In genomic region chr3:38630591-38630990, GRCh38 we compare ENCODE assay signal across 17 cellular contexts. TPM values are rescaled to one million over a fixed set of nuclear protein-coding genes. Genes with fewer than 3 reads are reported as not detected.
DNase-seq lines count a peak whose midpoint lies in the region; FAIRE-seq and TF ChIP-seq lines count a peak whose summit lies in the region.
"Had no signal": no experiment of that assay in that cellular context is flagged by ENCODE, and none has a peak within 500 bp of the region (broad histone marks: within the 10 kb centered on the region; RNA-seq: fewer than 3 reads in every experiment).

No MANE protein-coding gene starts in this region.

- no peak overlapping the region for H4K8ac ChIP-seq in H1 (ENCODE audit: extremely low read depth, insufficient read depth, low read length)

- WGBS in H1 (ENCODE audit: extremely low coverage in 1 of 2, insufficient coverage in 1 of 2, insufficient read length in 1 of 2, insufficient replicate concordance in 2 of 2, low coverage in 1 of 2, low lambda C conversion rate in 2 of 2, missing lambda C conversion rate in 1 of 2), 2 experiments = 71% methylated on average over 5 of the region's 5 CpGs; no CpG with 5 or more reads in 1 of the 2 experiments

- H3K9ac ChIP-seq in H1 (replicated peaks in 1 of 4; ENCODE audit: extremely low read depth in 1 of 4, low read depth in 3 of 4, low read length in 3 of 4) (no peak overlapping the region; a peak in 1 of 7 replicates), neural progenitor cell (no peak overlapping the region)

- H3K27ac ChIP-seq in left ventricle myocardium inferior (replicated peaks) (peak overlapping the region; percentile 33), H1 (ENCODE audit: low read depth, low read length) (no peak overlapping the region), neural progenitor cell (no peak overlapping the region)

- H2BK20ac ChIP-seq in H1 (ENCODE audit: low read length) = no peak overlapping the region

- no peak for TF ChIP-seq EP300 in H1 (IDR thresholded peaks at IDR 0.05; ENCODE audit: borderline replicate concordance in 1 of 2, low read depth in 2 of 2, low read length in 2 of 2)

- no peak overlapping the region for H2AFZ ChIP-seq in H1 (ENCODE audit: low read length)
- no peak overlapping the region for H2AFZ ChIP-seq in neural progenitor cell (replicated peaks)

- no peak overlapping the region for H3K23ac ChIP-seq in H1 (ENCODE audit: insufficient read length)

- H3K9me3 Mint-ChIP-seq in neural progenitor cell = peaks cover 4% of the 10 kb centered on the region
- peaks cover 1% of the 10 kb centered on the region for H3K9me3 Mint-ChIP-seq in glutamatergic neuron (ENCODE audit: unreplicated experiment)
- H3K9me3 Mint-ChIP-seq: CD4-positive, alpha-beta T cell had no signal

- intact Hi-C loops in left ventricle myocardium inferior (cut with micrococcal nuclease) = no loop called here
- intact Hi-C loops in cardiac septum (cut with DNase I) = no loop called here

- no peak overlapping the region for H4K91ac ChIP-seq in H1 (replicated peaks; ENCODE audit: insufficient read length, low read length)

- peaks cover 36% of the 10 kb centered on the region for H3K27me3 Mint-ChIP-seq in neural progenitor cell (ENCODE audit: insufficient read depth, low read depth)
- H3K27me3 Mint-ChIP-seq in glutamatergic neuron (ENCODE audit: unreplicated experiment) = peaks cover 6% of the 10 kb centered on the region

- no peaks in the 10 kb centered on the region for H3F3A ChIP-seq in neural progenitor cell (ENCODE audit: low read depth)

- no peak overlapping the region for H3K4ac ChIP-seq in H1 (replicated peaks; ENCODE audit: insufficient read length, low read depth, low read length)

- H3K9me3 ChIP-seq in left ventricle myocardium inferior (replicated peaks) (no peaks in the 10 kb centered on the region), H1 (ENCODE audit: insufficient read depth in 2 of 2, low read depth in 1 of 2, low read length in 1 of 2) (no peaks in the 10 kb centered on the region), neural progenitor cell (ENCODE audit: low read depth) (no peaks in the 10 kb centered on the region)

- H3K4me2 ChIP-seq in H1 (ENCODE audit: insufficient read depth in 1 of 2, low read depth in 2 of 2, low read length in 2 of 2) (0 out of 4 replicates have a peak overlapping the region, but pooled peaks of 1 of the 2 experiments have one; percentile 9), neural progenitor cell (peak overlapping the region; percentile 62)

- H3K4me1 Mint-ChIP-seq in neural progenitor cell (peaks cover 5% of the 10 kb centered on the region), glutamatergic neuron (ENCODE audit: low read depth, unreplicated experiment) (peaks cover 5% of the 10 kb centered on the region)

- no peak overlapping the region for H2BK12ac ChIP-seq in H1 (ENCODE audit: low read depth, low read length)

- no peak overlapping the region for H3K56ac ChIP-seq in H1 (replicated peaks; ENCODE audit: insufficient read length, low read depth, low read length)

- H3K4me1 ChIP-seq in left ventricle myocardium inferior = peaks cover 53% of the 10 kb centered on the region
- peaks cover 0 to 11% (median 4%) of the 10 kb centered on the region in 4 experiments; a peak in 6 of 7 replicates for H3K4me1 ChIP-seq in H1 (replicated peaks in 1 of 4; ENCODE audit: control insufficient read depth in 3 of 4, insufficient read depth in 4 of 4, low read length in 3 of 4)
- peaks cover 11% of the 10 kb centered on the region for H3K4me1 ChIP-seq in neural progenitor cell

- no peak overlapping the region for H4K5ac ChIP-seq in H1 (ENCODE audit: insufficient read length, low read depth, low read length)

- H3K23me2 ChIP-seq in H1 (ENCODE audit: low read depth, low read length) = no peaks in the 10 kb centered on the region

- DNase-seq in left ventricle myocardium inferior = no peak
- DNase-seq in cardiac septum (ENCODE audit: low spot score) = no peak
- DNase-seq in H7 = peak; percentile 67
- no peak for DNase-seq in H1 (ENCODE audit: low read depth in 1 of 2, low spot score in 2 of 2)
- DNase-seq in neural progenitor cell (ENCODE audit: low spot score) = no peak
- no peak for DNase-seq in NCI-H128 (lab: John Stamatoyannopoulos, UW; ENCODE audit: unreplicated experiment)
- no peak for DNase-seq in medulla oblongata (ENCODE audit: extremely low spot score)
- no peak for DNase-seq in glutamatergic neuron
- DNase-seq: 8988T; AML-193; C1 segment of cervical spinal cord; CD4-positive, alpha-beta T cell; DMS79; IMR-90 had no signal

- H3K79me2 ChIP-seq in H1 (ENCODE audit: control insufficient read depth in 1 of 2, insufficient read depth in 2 of 2, low read length in 2 of 2) (no peaks in the 10 kb centered on the region), neural progenitor cell (ENCODE audit: low read depth) (no peaks in the 10 kb centered on the region)

- no peaks in the 10 kb centered on the region for H3K79me1 ChIP-seq in H1 (ENCODE audit: low read depth, low read length)

- no peak for TF ChIP-seq POLR2A in H1 (IDR thresholded peaks at IDR 0.05; ENCODE audit: control extremely low read depth in 1 of 2, low read depth in 2 of 2, low read length in 2 of 2)

- no peaks in the 10 kb centered on the region for H3K27me3 ChIP-seq in left ventricle myocardium inferior (ENCODE audit: low read depth)
- no peaks in the 10 kb centered on the region for H3K27me3 ChIP-seq in H7 (ENCODE audit: control insufficient read depth, insufficient read depth, low read length)
- H3K27me3 ChIP-seq in H1 (replicated peaks in 1 of 4; ENCODE audit: control insufficient read depth in 3 of 4, extremely low read depth in 1 of 4, insufficient read depth in 3 of 4, low read length in 3 of 4) = no peaks in the 10 kb centered on the region
- H3K27me3 ChIP-seq in neural progenitor cell = no peaks in the 10 kb centered on the region

- H3K4me3 Mint-ChIP-seq in neural progenitor cell (no peak overlapping the region), glutamatergic neuron (ENCODE audit: unreplicated experiment) (no peak overlapping the region)
- H3K4me3 Mint-ChIP-seq: CD4-positive, alpha-beta T cell had no signal

- H4K20me1 ChIP-seq in H1 (replicated peaks in 1 of 2; ENCODE audit: control insufficient read depth in 1 of 2, insufficient read depth in 2 of 2, low read length in 2 of 2) (peaks cover 0 to 3% of the 10 kb centered on the region in 2 experiments), neural progenitor cell (ENCODE audit: low read depth) (peaks cover 8% of the 10 kb centered on the region)

- peak overlapping the region; percentile 40; the same call in 1 of the 2 replicates for H2BK15ac ChIP-seq in H1 (ENCODE audit: low read length)

- no peak for FAIRE-seq in H1 (lab: Jason Lieb, UNC)
- FAIRE-seq: G401.6, GM12892 had no signal

- H3K14ac ChIP-seq in H1 (ENCODE audit: insufficient read length) = no peak overlapping the region

- H2AK5ac ChIP-seq in H1 (ENCODE audit: low read depth, low read length) = no peak overlapping the region

- H3K18ac ChIP-seq in H1 (ENCODE audit: extremely low read depth, low read length) = peak overlapping the region; percentile 13; the same call in 1 of the 2 replicates

- no peak overlapping the region; the same call in 1 of the 2 replicates for H2BK5ac ChIP-seq in H1 (ENCODE audit: low read depth, low read length)

- TF ChIP-seq CTCF in left ventricle myocardium inferior (IDR thresholded peaks at IDR 0.05; ENCODE audit: borderline replicate concordance) (no peak), H1 (IDR thresholded peaks at IDR 0.05; ENCODE audit: control extremely low read depth in 1 of 3, insufficient read depth in 1 of 3, low read depth in 1 of 3, low read length in 3 of 3) (no peak), neural progenitor cell (IDR thresholded peaks at IDR 0.05) (no peak), glutamatergic neuron (IDR thresholded peaks at IDR 0.05; ENCODE audit: partially characterized antibody, unreplicated experiment) (no peak)

- H3K36me3 ChIP-seq in left ventricle myocardium inferior (peaks cover 42% of the 10 kb centered on the region), H7 (replicated peaks; ENCODE audit: control insufficient read depth, insufficient read depth, low read length) (no peaks in the 10 kb centered on the region; the same call in 1 of the 2 replicates), H1 (ENCODE audit: control insufficient read depth in 2 of 4, insufficient read depth in 4 of 4, low read length in 3 of 4) (no peaks in the 10 kb centered on the region), neural progenitor cell (no peaks in the 10 kb centered on the region)

- CTCF ChIA-PET in H1 (lab: Charles Lee; ENCODE audit: partially characterized antibody) = interaction anchor here (0.6 to 30.9 kb wide), 13 partner anchors 6 to 148 kb away, joined by 3 to 538 read pairs (median 4); partner anchors contain the start of gene SCN5A

- POLR2A ChIA-PET in H1 (lab: Charles Lee; ENCODE audit: partially characterized antibody) = no interaction called here

- no peak overlapping the region for H2BK120ac ChIP-seq in H1 (replicated peaks; ENCODE audit: low read depth, low read length)

- H3K36me3 Mint-ChIP-seq in neural progenitor cell (no peaks in the 10 kb centered on the region), glutamatergic neuron (ENCODE audit: unreplicated experiment) (no peaks in the 10 kb centered on the region)

- H3K27ac Mint-ChIP-seq in neural progenitor cell = no peak overlapping the region
- no peak overlapping the region for H3K27ac Mint-ChIP-seq in glutamatergic neuron (ENCODE audit: unreplicated experiment)
- H3K27ac Mint-ChIP-seq: CD4-positive, alpha-beta T cell had no signal

- no peak overlapping the region for H3K4me3 ChIP-seq in left ventricle myocardium inferior
- no peak overlapping the region for H3K4me3 ChIP-seq in H7 (ENCODE audit: insufficient read depth, low read depth, low read length)
- H3K4me3 ChIP-seq in H1 (ENCODE audit: extremely low read depth in 1 of 4, insufficient read depth in 2 of 4, low read depth in 3 of 4, low read length in 4 of 4) = no peak overlapping the region
- H3K4me3 ChIP-seq in neural progenitor cell = no peak overlapping the region

- no peak for TF ChIP-seq RAD21 in H1 (IDR thresholded peaks at IDR 0.05 in 1 of 2, conservative IDR thresholded peaks at IDR 0.05 in 1 of 2; ENCODE audit: low read depth in 2 of 2, low read length in 2 of 2)

RNA-seq across cellular contexts. Expression of gene SCN5A, which starts 18.9 kb away (rescaled TPM):
- total RNA-seq in left ventricle myocardium inferior = 239 TPM
- 166 TPM for total RNA-seq in cardiac septum
- 2.9 and 8.1 TPM in 2 replicates for total RNA-seq in H7 (2014; rRNA removed; shearing (Covaris generic))
- total RNA-seq in H1 (2021; fragmentation: NEBNext Ultra II Directional; extraction: Animal tissue kit (Norgen Biotek cat#: 25700)) = 11.4 and 16.5 TPM in 2 replicates
- 4.8 and 6.8 TPM in 2 replicates for polyA plus RNA-seq in H1 (2011; rRNA removed)
- polyA plus RNA-seq in H1 (2011; cell fraction: cytosol; rRNA removed) = 4.0 TPM
- 14.7 TPM for polyA plus RNA-seq in H1 (2011; cell fraction: nucleus; rRNA removed)
- 4.1 to 5.5 TPM (median 4.6 TPM) in 4 replicates for polyA plus RNA-seq in H1 (2012, experiment 1 of 2)
- 2.6 TPM for polyA plus RNA-seq in H1 (2012, experiment 2 of 2)
- 5.3 TPM for polyA plus RNA-seq in H1 (2013, experiment 1 of 2)
- polyA plus RNA-seq in H1 (2013, experiment 2 of 2) = 5.8 TPM
- polyA minus RNA-seq in H1 (2011; rRNA and poly(A)+ RNA removed) = 12.6 and 14.0 TPM in 2 replicates
- polyA minus RNA-seq in H1 (2011; cell fraction: cytosol; rRNA and poly(A)+ RNA removed) = 5.4 TPM
- polyA minus RNA-seq in H1 (2011; cell fraction: nucleus; rRNA and poly(A)+ RNA removed) = 14.3 TPM
- 3.9 and 4.6 TPM in 2 replicates for total RNA-seq in neural progenitor cell (ENCODE audit: low replicate concordance)
- total RNA-seq in glutamatergic neuron (ENCODE audit: unreplicated experiment) = 4.8 TPM
- total RNA-seq: HT-29 had no signal
